Comparison of ENCODE assay signal across 13 cellular contexts in genomic region chr7:6248581-6248980, GRCh38. TPM values are rescaled to one million over a fixed set of nuclear protein-coding genes. Genes with fewer than 3 reads are reported as not detected.
DNase-seq lines count a peak whose midpoint lies in the region; ATAC-seq and TF ChIP-seq lines count a peak whose summit lies in the region.
"Had no signal": no experiment of that assay in that cellular context is flagged by ENCODE, and none has a peak within 500 bp of the region (broad histone marks: within the 10 kb centered on the region; RNA-seq: fewer than 3 reads in every experiment).

No MANE protein-coding gene starts in this region.

- no peaks in the 10 kb centered on the region for H3K9me3 Mint-ChIP-seq in nephron
- no peaks in the 10 kb centered on the region for H3K9me3 Mint-ChIP-seq in naive thymus-derived CD8-positive, alpha-beta T cell
- H3K9me3 Mint-ChIP-seq: activated naive CD4-positive, alpha-beta T cell treated with anti-CD3 and anti-CD28 coated beads, Interleukin-2, amount 50 U/mL, for 24 hours had no signal

- no peak for ATAC-seq in upper lobe of right lung
- no peak for ATAC-seq in naive thymus-derived CD8-positive, alpha-beta T cell

- H3K36me3 ChIP-seq in upper lobe of right lung = no peaks in the 10 kb centered on the region
- H3K36me3 ChIP-seq: HAP-1 had no signal

- no peak overlapping the region for H3K27ac ChIP-seq in upper lobe of right lung
- H3K27ac ChIP-seq: KMS-11 had no signal

- POLR2A ChIA-PET in naive thymus-derived CD8-positive, alpha-beta T cell (lab: Charles Lee) = no interaction called here

- no peaks in the 10 kb centered on the region for H3K27me3 Mint-ChIP-seq in nephron (ENCODE audit: low read depth)
- H3K27me3 Mint-ChIP-seq in naive thymus-derived CD8-positive, alpha-beta T cell = peaks cover 0 to 6% (median 0%) of the 10 kb centered on the region in 5 donors
- H3K27me3 Mint-ChIP-seq: activated naive CD4-positive, alpha-beta T cell treated with anti-CD3 and anti-CD28 coated beads, Interleukin-2, amount 50 U/mL, for 24 hours had no signal

- H3K4me3 Mint-ChIP-seq in nephron = no peak overlapping the region
- H3K4me3 Mint-ChIP-seq in naive thymus-derived CD8-positive, alpha-beta T cell = no peak overlapping the region
- H3K4me3 Mint-ChIP-seq: activated naive CD4-positive, alpha-beta T cell treated with anti-CD3 and anti-CD28 coated beads, Interleukin-2, amount 50 U/mL, for 24 hours had no signal

- DNase-seq in EH (ENCODE audit: low read depth) (peak; percentile 90), NCI-H226 (peak; percentile 94), epithelial cell of esophagus (ENCODE audit: low read depth) (peak; percentile 88), NCI-H2227 (lab: John Stamatoyannopoulos, UW; ENCODE audit: unreplicated experiment) (no peak), upper lobe of right lung (no peak), iPS-NIHi11 (ENCODE audit: low spot score) (no peak)
- DNase-seq in naive thymus-derived CD8-positive, alpha-beta T cell = no peak
- DNase-seq: activated CD4-positive, alpha-beta T cell treated with anti-CD3 and anti-CD28 coated beads, Interleukin-2, amount 50 U/mL, for 48 hours; NCI-H446 had no signal

- peaks cover 14% of the 10 kb centered on the region for H3K4me1 ChIP-seq in upper lobe of right lung

- no peak overlapping the region for H3K4me3 ChIP-seq in epithelial cell of esophagus (ENCODE audit: low read length)
- H3K4me3 ChIP-seq in upper lobe of right lung = no peak overlapping the region
- H3K4me3 ChIP-seq: HAP-1 had no signal

- peaks cover 68% of the 10 kb centered on the region for H3K4me1 Mint-ChIP-seq in nephron
- H3K4me1 Mint-ChIP-seq in naive thymus-derived CD8-positive, alpha-beta T cell = peaks cover 2 to 11% (median 6%) of the 10 kb centered on the region in 4 donors

- H3K27me3 ChIP-seq in upper lobe of right lung = no peaks in the 10 kb centered on the region

- no peaks in the 10 kb centered on the region for H3K36me3 Mint-ChIP-seq in nephron (ENCODE audit: low read depth)
- H3K36me3 Mint-ChIP-seq in naive thymus-derived CD8-positive, alpha-beta T cell = no peaks in the 10 kb centered on the region
- H3K36me3 Mint-ChIP-seq: activated naive CD4-positive, alpha-beta T cell treated with anti-CD3 and anti-CD28 coated beads, Interleukin-2, amount 50 U/mL, for 24 hours had no signal

- H3K27ac Mint-ChIP-seq in nephron = peak overlapping the region; percentile 34 to 69 (median 61)
- peak overlapping the region in 2 of 10 donors; percentile 20 to 22 for H3K27ac Mint-ChIP-seq in naive thymus-derived CD8-positive, alpha-beta T cell
- H3K27ac Mint-ChIP-seq: activated naive CD4-positive, alpha-beta T cell treated with anti-CD3 and anti-CD28 coated beads, Interleukin-2, amount 50 U/mL, for 24 hours had no signal

- no peak for TF ChIP-seq CTCF in epithelial cell of esophagus (IDR thresholded peaks at IDR 0.05; ENCODE audit: insufficient read depth, low read depth, low read length, missing control alignments)
- TF ChIP-seq CTCF in nephron (IDR thresholded peaks at IDR 0.05; ENCODE audit: unreplicated experiment in 3 of 3) = no peak
- no peak for TF ChIP-seq CTCF in upper lobe of right lung (IDR thresholded peaks at IDR 0.05)

- intact Hi-C loops in upper lobe of right lung (cut with DNase I) = no loop called here

- no peaks in the 10 kb centered on the region for H3K9me3 ChIP-seq in upper lobe of right lung
- H3K9me3 ChIP-seq: HAP-1 had no signal

RNA-seq across cellular contexts. Expression of gene CYTH3, which starts 23.8 kb away (rescaled TPM):
- 27.5 TPM for total RNA-seq in upper lobe of right lung
- total RNA-seq in naive thymus-derived CD8-positive, alpha-beta T cell = 1 to 10 TPM; 8.1 to 8.6 TPM
- polyA plus RNA-seq in naive thymus-derived CD8-positive, alpha-beta T cell = 1 to 10 TPM in 2 of 3 donors, under 1 TPM in 1; 0.77 to 4.1 (median 2.1) TPM

Comparison
In these comparisons a context has a peak if more than half of its experiments do, and no peak if none do; other contexts are left out.
1. DNase-seq: peak in EH (single experiment), NCI-H226 (single experiment) and epithelial cell of esophagus (single experiment); none in NCI-H2227 (single experiment), upper lobe of right lung (single experiment), iPS-NIHi11 (single experiment) and naive thymus-derived CD8-positive, alpha-beta T cell (0 of 10).